9 cellular contexts compared by ENCODE assay signal in the genomic region with DNA sequence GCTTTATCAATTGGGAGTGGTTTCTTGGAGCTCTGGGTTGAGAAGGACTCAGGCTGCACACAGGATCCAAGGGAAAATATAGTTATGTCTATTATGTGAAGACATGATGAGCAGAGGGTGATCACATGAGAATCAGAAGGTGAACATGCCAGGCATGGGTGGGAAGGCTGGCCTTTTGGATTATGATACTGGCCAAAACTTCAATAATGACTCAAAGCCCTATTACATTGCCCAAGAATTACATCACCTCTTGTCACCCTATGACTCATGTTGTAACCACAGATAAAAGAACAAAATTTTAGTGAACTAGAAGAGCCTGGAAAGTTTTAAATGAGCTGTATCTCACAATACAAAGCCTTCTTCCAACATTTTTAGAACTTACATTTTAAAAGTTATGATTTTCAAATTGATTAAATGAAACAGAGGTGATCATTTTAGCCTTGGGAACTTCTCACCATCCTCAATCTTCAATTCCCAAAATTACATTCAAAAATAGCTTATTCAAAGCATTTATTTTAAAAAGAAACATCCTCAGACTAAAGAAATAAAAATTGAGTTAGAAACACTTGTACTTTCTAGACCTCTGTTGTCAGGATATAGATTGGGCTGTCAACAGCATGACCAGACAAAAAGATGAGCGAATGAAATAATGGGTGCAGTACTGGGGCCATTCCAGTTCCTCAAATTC.
DNase-seq lines count a peak whose midpoint lies in the region; ATAC-seq and TF ChIP-seq lines count a peak whose summit lies in the region.
"Had no signal": no experiment of that assay in that cellular context is flagged by ENCODE, and none has a peak within 500 bp of the region (broad histone marks: within the 10 kb centered on the region; RNA-seq: fewer than 3 reads in every experiment).

No MANE protein-coding gene starts in this region.

- POLR2A ChIA-PET in CD4-positive, alpha-beta memory T cell (lab: Charles Lee; ENCODE audit: partially characterized antibody) = no interaction called here

- H3K4me1 ChIP-seq in CD4-positive, alpha-beta memory T cell (ENCODE audit: insufficient read depth, low read length) = no peaks in the 10 kb centered on the region
- no peaks in the 10 kb centered on the region for H3K4me1 ChIP-seq in SJCRH30
- H3K4me1 ChIP-seq: right lobe of liver had no signal

- H3K27ac ChIP-seq in CD4-positive, alpha-beta memory T cell (ENCODE audit: low read depth, low read length) = no peak overlapping the region
- H3K27ac ChIP-seq in SJCRH30 = no peak overlapping the region
- H3K27ac ChIP-seq: right lobe of liver had no signal

- CTCF ChIA-PET in CD4-positive, alpha-beta memory T cell (lab: Charles Lee; ENCODE audit: partially characterized antibody) = no interaction called here

- no peak overlapping the region for H3K4me3 Mint-ChIP-seq in CD4-positive, alpha-beta memory T cell

- DNase-seq in AG09319 (ENCODE audit: extremely low read depth, low read depth) (peak; percentile 54), HT1080 (ENCODE audit: low read depth) (peak; percentile 90), fibroblast of peridontal ligament (ENCODE audit: extremely low read depth) (peak; percentile 98), ureter (ENCODE audit: low spot score) (no peak), HK-2 (ENCODE audit: unreplicated experiment) (no peak), SJCRH30 (no peak)
- DNase-seq in CD4-positive, alpha-beta memory T cell = no peak
- DNase-seq: right lobe of liver had no signal

- ATAC-seq in GM21423 (IDR thresholded peaks at IDR 0.05; ENCODE audit: unreplicated experiment) = peak; percentile 67

- H3K27me3 ChIP-seq in CD4-positive, alpha-beta memory T cell (ENCODE audit: insufficient read depth, low read length) = no peaks in the 10 kb centered on the region
- H3K27me3 ChIP-seq in SJCRH30 = no peaks in the 10 kb centered on the region
- H3K27me3 ChIP-seq: right lobe of liver had no signal

- no peak overlapping the region for H3K27ac Mint-ChIP-seq in CD4-positive, alpha-beta memory T cell

- intact Hi-C loops in CD4-positive, alpha-beta memory T cell (cut with micrococcal nuclease) = no loop called here

- H3K36me3 ChIP-seq in CD4-positive, alpha-beta memory T cell (ENCODE audit: insufficient read depth, low read length) = no peaks in the 10 kb centered on the region
- H3K36me3 ChIP-seq in SJCRH30 = no peaks in the 10 kb centered on the region
- H3K36me3 ChIP-seq: right lobe of liver had no signal

- peaks cover 0 to 21% (median 7%) of the 10 kb centered on the region in 8 donors for H3K9me3 Mint-ChIP-seq in CD4-positive, alpha-beta memory T cell

- no peaks in the 10 kb centered on the region for H3K9me3 ChIP-seq in CD4-positive, alpha-beta memory T cell (ENCODE audit: control insufficient read depth in 1 of 2, low read length in 2 of 2)
- H3K9me3 ChIP-seq in SJCRH30 (replicated peaks) = no peaks in the 10 kb centered on the region
- H3K9me3 ChIP-seq: right lobe of liver had no signal

- no peaks in the 10 kb centered on the region for H3K36me3 Mint-ChIP-seq in CD4-positive, alpha-beta memory T cell

- H3K27me3 Mint-ChIP-seq in CD4-positive, alpha-beta memory T cell = no peaks in the 10 kb centered on the region

- TF ChIP-seq CTCF in AG09319 (IDR thresholded peaks at IDR 0.05; ENCODE audit: low read depth, low read length) = no peak

- H3K4me3 ChIP-seq in CD4-positive, alpha-beta memory T cell (ENCODE audit: low read length in 2 of 2) = no peak overlapping the region
- H3K4me3 ChIP-seq in SJCRH30 = no peak overlapping the region
- H3K4me3 ChIP-seq: right lobe of liver had no signal

- no peaks in the 10 kb centered on the region for H3K4me1 Mint-ChIP-seq in CD4-positive, alpha-beta memory T cell

Comparison
In these comparisons a context has a peak if more than half of its experiments do, and no peak if none do; other contexts are left out.
1. DNase-seq: peak in AG09319 (single experiment), HT1080 (single experiment) and fibroblast of peridontal ligament (single experiment); none in CD4-positive, alpha-beta memory T cell (0 of 5), ureter (single experiment), HK-2 (single experiment) and SJCRH30 (0 of 2).